In genomic region chr16:73389075-73389474, GRCh38 we compare ENCODE assay signal across 29 cellular contexts.
"Had no signal": no experiment of that assay in that cellular context is flagged by ENCODE, and none has a peak within 500 bp of the region (broad histone marks: within the 10 kb centered on the region; RNA-seq: fewer than 3 reads in every experiment).

No MANE protein-coding gene starts in this region.

- H3K9me3 Mint-ChIP-seq: activated CD4-positive, alpha-beta memory T cell treated with anti-CD3 and anti-CD28 coated beads, Interleukin-2, amount 10 ng/mL, durations not matched to agents 7 days and 5 days; activated CD4-positive, alpha-beta T cell treated with anti-CD3 and anti-CD28 coated beads, Interleukin-2, amount 10 ng/mL, durations not matched to agents 7 days and 5 days; activated naive CD4-positive, alpha-beta T cell treated with anti-CD3 and anti-CD28 coated beads, Interleukin-2, amount 50 U/mL, for 24 hours; activated naive CD8-positive, alpha-beta T cell treated with anti-CD3 and anti-CD28 coated beads, Interleukin-2, amount 50 U/mL, for 24 hours; activated T-cell treated with anti-CD3 and anti-CD28 coated beads, Interleukin-2, amount 50 U/mL, for 24 hours; endodermal cell; mesothelial cell of epicardium; WTC11 had no signal

- H3K4me1 Mint-ChIP-seq: activated CD4-positive, alpha-beta memory T cell treated with anti-CD3 and anti-CD28 coated beads, Interleukin-2, amount 10 ng/mL, durations not matched to agents 7 days and 5 days; activated CD4-positive, alpha-beta T cell treated with anti-CD3 and anti-CD28 coated beads, Interleukin-2, amount 10 ng/mL, durations not matched to agents 7 days and 5 days; activated naive CD4-positive, alpha-beta T cell treated with anti-CD3 and anti-CD28 coated beads, Interleukin-2, amount 50 U/mL, for 24 hours; activated naive CD8-positive, alpha-beta T cell treated with anti-CD3 and anti-CD28 coated beads, Interleukin-2, amount 50 U/mL, for 24 hours; activated T-helper 17 cell treated with anti-CD3 and anti-CD28 coated beads, Interleukin-2, amount 50 U/mL, for 72 hours; naive thymus-derived CD8-positive, alpha-beta T cell; stimulated activated naive B cell treated with anti-CD40 and anti-IgM and Interleukin-4, amounts not matched to agents 10 μg/mL and 1 μg/mL and 100 μg/mL, for 72 hours; WTC11 had no signal

- H3K9me3 ChIP-seq: breast epithelium, heart right ventricle, sigmoid colon, stomach, suprapubic skin, tibial artery had no signal

- H3K4me1 ChIP-seq: breast epithelium, heart right ventricle, sigmoid colon, stomach, suprapubic skin had no signal

- H3K27me3 Mint-ChIP-seq: activated CD4-positive, alpha-beta memory T cell treated with anti-CD3 and anti-CD28 coated beads, Interleukin-2, amount 10 ng/mL, durations not matched to agents 7 days and 5 days; activated CD4-positive, alpha-beta T cell treated with anti-CD3 and anti-CD28 coated beads, Interleukin-2, amount 10 ng/mL, durations not matched to agents 7 days and 5 days; activated naive CD4-positive, alpha-beta T cell treated with anti-CD3 and anti-CD28 coated beads, Interleukin-2, amount 50 U/mL, for 24 hours; activated naive CD8-positive, alpha-beta T cell treated with anti-CD3 and anti-CD28 coated beads, Interleukin-2, amount 50 U/mL, for 24 hours; activated T-cell treated with anti-CD3 and anti-CD28 coated beads, Interleukin-2, amount 50 U/mL, for 24 hours; dendritic cell treated with granulocyte-macrophage colony-stimulating factor and Interleukin-4, amounts not matched to agents 40 ng/mL and 50 ng/mL, for 4 days had no signal

- H3K36me3 Mint-ChIP-seq: activated naive CD4-positive, alpha-beta T cell treated with anti-CD3 and anti-CD28 coated beads, Interleukin-2, amount 50 U/mL, for 24 hours; mesothelial cell of epicardium; naive thymus-derived CD8-positive, alpha-beta T cell; stimulated activated naive B cell treated with anti-CD40 and anti-IgM and Interleukin-4, amounts not matched to agents 10 μg/mL and 1 μg/mL and 100 μg/mL, for 72 hours; WTC11 had no signal

- ATAC-seq: activated naive CD8-positive, alpha-beta T cell treated with anti-CD3 and anti-CD28 coated beads, Interleukin-2, amount 50 U/mL, for 24 hours; activated T-helper 17 cell treated with anti-CD3 and anti-CD28 coated beads, Interleukin-2, amount 50 U/mL, for 72 hours; esophagus mucosa; heart right ventricle; left cardiac atrium; naive thymus-derived CD8-positive, alpha-beta T cell; stimulated activated naive B cell treated with anti-CD40 and anti-IgM and Interleukin-4, amounts not matched to agents 10 μg/mL and 1 μg/mL and 100 μg/mL, for 72 hours; WTC11 had no signal

- H3K4me3 ChIP-seq: breast epithelium, heart right ventricle, sigmoid colon, stomach, suprapubic skin, tibial artery had no signal

- H3K36me3 ChIP-seq: breast epithelium, heart right ventricle, sigmoid colon, stomach, suprapubic skin, tibial artery had no signal

- DNase-seq: activated CD4-positive, alpha-beta memory T cell treated with anti-CD3 and anti-CD28 coated beads, Interleukin-2, amount 10 ng/mL, durations not matched to agents 7 days and 5 days; activated CD4-positive, alpha-beta T cell treated with anti-CD3 and anti-CD28 coated beads for 1 hour; activated CD4-positive, alpha-beta T cell treated with anti-CD3 and anti-CD28 coated beads, Interleukin-2, amount 10 ng/mL, durations not matched to agents 7 days and 5 days; activated CD8-positive, alpha-beta memory T cell treated with anti-CD3 and anti-CD28 coated beads, Interleukin-2, amount 50 U/mL, for 48 hours; activated gamma-delta T cell treated with Interleukin-2 at 50 U/mL for 16 hours; activated naive CD8-positive, alpha-beta T cell treated with anti-CD3 and anti-CD28 coated beads, Interleukin-2, amount 50 U/mL, for 24 hours; activated T-cell treated with anti-CD3 and anti-CD28 coated beads, Interleukin-2, amount 50 U/mL, for 24 hours; amygdala; central memory CD4-positive, alpha-beta T cell; endodermal cell; foreskin melanocyte; heart right ventricle; left cardiac atrium; naive thymus-derived CD8-positive, alpha-beta T cell; sigmoid colon; stimulated activated CD4-positive, alpha-beta T cell treated with anti-CD3 and anti-CD28 coated beads, Interleukin-15, amount 100 ng/mL, for 24 hours; stimulated activated CD4-positive, alpha-beta T cell treated with anti-CD3 and anti-CD28 coated beads, Interleukin-2, amount 100 ng/mL, for 24 hours; stimulated activated naive B cell treated with anti-CD40 and anti-IgM and Interleukin-4, amounts not matched to agents 10 μg/mL and 1 μg/mL and 100 μg/mL, for 72 hours; stomach; T-helper 2 cell; tibial artery had no signal

- H3K27ac ChIP-seq: breast epithelium, heart right ventricle, sigmoid colon, stomach, suprapubic skin, tibial artery had no signal

- H3K27ac Mint-ChIP-seq: activated CD4-positive, alpha-beta memory T cell treated with anti-CD3 and anti-CD28 coated beads, Interleukin-2, amount 10 ng/mL, durations not matched to agents 7 days and 5 days; activated CD4-positive, alpha-beta T cell treated with anti-CD3 and anti-CD28 coated beads, Interleukin-2, amount 10 ng/mL, durations not matched to agents 7 days and 5 days; activated naive CD4-positive, alpha-beta T cell treated with anti-CD3 and anti-CD28 coated beads, Interleukin-2, amount 50 U/mL, for 24 hours; activated naive CD8-positive, alpha-beta T cell treated with anti-CD3 and anti-CD28 coated beads, Interleukin-2, amount 50 U/mL, for 24 hours; activated T-cell treated with anti-CD3 and anti-CD28 coated beads, Interleukin-2, amount 50 U/mL, for 24 hours; activated T-helper 17 cell treated with anti-CD3 and anti-CD28 coated beads, Interleukin-2, amount 50 U/mL, for 72 hours; dendritic cell treated with granulocyte-macrophage colony-stimulating factor and Interleukin-4, amounts not matched to agents 40 ng/mL and 50 ng/mL, for 4 days; endodermal cell; mesothelial cell of epicardium; naive thymus-derived CD8-positive, alpha-beta T cell; stimulated activated naive B cell treated with anti-CD40 and anti-IgM and Interleukin-4, amounts not matched to agents 10 μg/mL and 1 μg/mL and 100 μg/mL, for 72 hours; WTC11 had no signal

- H3K27me3 ChIP-seq: breast epithelium, sigmoid colon, stomach, tibial artery had no signal

- H3K4me3 Mint-ChIP-seq: activated CD4-positive, alpha-beta memory T cell treated with anti-CD3 and anti-CD28 coated beads, Interleukin-2, amount 10 ng/mL, durations not matched to agents 7 days and 5 days; activated CD4-positive, alpha-beta T cell treated with anti-CD3 and anti-CD28 coated beads, Interleukin-2, amount 10 ng/mL, durations not matched to agents 7 days and 5 days; activated naive CD4-positive, alpha-beta T cell treated with anti-CD3 and anti-CD28 coated beads, Interleukin-2, amount 50 U/mL, for 24 hours; activated naive CD8-positive, alpha-beta T cell treated with anti-CD3 and anti-CD28 coated beads, Interleukin-2, amount 50 U/mL, for 24 hours; activated T-cell treated with anti-CD3 and anti-CD28 coated beads, Interleukin-2, amount 50 U/mL, for 24 hours; activated T-helper 17 cell treated with anti-CD3 and anti-CD28 coated beads, Interleukin-2, amount 50 U/mL, for 72 hours; dendritic cell treated with granulocyte-macrophage colony-stimulating factor and Interleukin-4, amounts not matched to agents 40 ng/mL and 50 ng/mL, for 4 days; endodermal cell; mesothelial cell of epicardium; naive thymus-derived CD8-positive, alpha-beta T cell; stimulated activated naive B cell treated with anti-CD40 and anti-IgM and Interleukin-4, amounts not matched to agents 10 μg/mL and 1 μg/mL and 100 μg/mL, for 72 hours; WTC11 had no signal
